In genomic region chr7:23633417-23633816, GRCh38 we compare ENCODE assay signal across 22 cellular contexts. TPM values are rescaled to one million over a fixed set of nuclear protein-coding genes. Genes with fewer than 3 reads are reported as not detected.
A peak's percentile ranks its signal among the peaks of the same experiment; 100 is the strongest.
DNase-seq lines count a peak whose midpoint lies in the region; ATAC-seq and TF ChIP-seq lines count a peak whose summit lies in the region.
"Had no signal": no experiment of that assay in that cellular context is flagged by ENCODE, and none has a peak within 500 bp of the region (broad histone marks: within the 10 kb centered on the region; RNA-seq: fewer than 3 reads in every experiment).

No MANE protein-coding gene starts in this region.

- no peak overlapping the region for H4K8ac ChIP-seq in H9 (replicated peaks; ENCODE audit: insufficient read length, low read depth, low read length)

- no peaks in the 10 kb centered on the region for H3K36me3 ChIP-seq in left ventricle myocardium inferior
- H3K36me3 ChIP-seq: BE2C had no signal

- no peak overlapping the region for H3K9ac ChIP-seq in H9 (ENCODE audit: extremely low read depth, insufficient read length, low read length)
- H3K9ac ChIP-seq: BLaER1 had no signal

- H4K91ac ChIP-seq in H9 (ENCODE audit: insufficient read length, low read depth, low read length), result no peak overlapping the region

- intact Hi-C loops in left ventricle myocardium inferior (cut with micrococcal nuclease), result no loop called here

- no peak overlapping the region for H4K5ac ChIP-seq in H9 (ENCODE audit: insufficient read length, low read depth, low read length)

- no peak overlapping the region for H3K23ac ChIP-seq in H9 (ENCODE audit: insufficient read length, low read depth, low read length)

- no peak overlapping the region for H2BK12ac ChIP-seq in H9 (ENCODE audit: insufficient read length, low read depth, low read length)

- no CpG with 5 or more reads among the region's 7 CpGs for WGBS in H9 (ENCODE audit: extremely low coverage, insufficient read length, low lambda C conversion rate)

- H3K27ac ChIP-seq in H9 (ENCODE audit: insufficient read length, low read depth, low read length) (no peak overlapping the region), left ventricle myocardium inferior (replicated peaks) (no peak overlapping the region)
- H3K27ac ChIP-seq: BLaER1 had no signal

- H3K36me3 Mint-ChIP-seq in H9 (ENCODE audit: insufficient read depth in 1 of 3, low read depth in 3 of 3), result peaks cover 4 to 7% (median 4%) of the 10 kb centered on the region in 3 experiments; a peak in 5 of 7 replicates
- peaks cover 5% of the 10 kb centered on the region for H3K36me3 Mint-ChIP-seq in T-helper 17 cell (ENCODE audit: low read depth)
- peaks cover 28% of the 10 kb centered on the region for H3K36me3 Mint-ChIP-seq in nephron progenitor cell (ENCODE audit: low read depth)

- H2BK5ac ChIP-seq in H9 (ENCODE audit: insufficient read length, low read length), result no peak overlapping the region

- H3K79me1 ChIP-seq in H9 (ENCODE audit: insufficient read depth, low read depth, low read length, poor library complexity, severe bottlenecking), result no peaks in the 10 kb centered on the region

- no peaks in the 10 kb centered on the region for H3K23me2 ChIP-seq in H9 (ENCODE audit: insufficient read length, low read depth, low read length, poor library complexity, severe bottlenecking)

- ATAC-seq in T-helper 17 cell, result no peak
- ATAC-seq in HG02884 (IDR thresholded peaks at IDR 0.05; ENCODE audit: unreplicated experiment), result no peak

- no peak for DNase-seq in H9
- DNase-seq in T-helper 17 cell, result no peak
- no peak for DNase-seq in nephron progenitor cell
- no peak for DNase-seq in activated CD4-positive, alpha-beta T cell treated with anti-CD3 and anti-CD28 coated beads, Interleukin-2, amount 50 U/mL, for 1 hour
- DNase-seq in left ventricle myocardium inferior, result no peak
- DNase-seq: 8988T; ACHN; BE2C; C1 segment of cervical spinal cord; CD4-positive, alpha-beta memory T cell; CD4-positive, CD25-positive, alpha-beta regulatory T cell; CD8-positive, alpha-beta memory T cell; COR-L47; DMS 273 treated with DMSO at 0.1 percent for 48 hours; DMS153; DMS53; DMS79; DND-41; GF-D8 had no signal

- H2BK15ac ChIP-seq in H9 (ENCODE audit: low read depth, low read length), result no peak overlapping the region

- no peak overlapping the region for H2BK20ac ChIP-seq in H9 (ENCODE audit: low read depth, low read length, poor library complexity, severe bottlenecking)

- no peaks in the 10 kb centered on the region for H3K27me3 ChIP-seq in H9 (ENCODE audit: insufficient read depth, low read length)
- no peaks in the 10 kb centered on the region for H3K27me3 ChIP-seq in left ventricle myocardium inferior (ENCODE audit: low read depth)
- H3K27me3 ChIP-seq: BE2C, BLaER1 had no signal

- no peaks in the 10 kb centered on the region for H3K27me3 Mint-ChIP-seq in H9 (ENCODE audit: low read depth)
- no peaks in the 10 kb centered on the region for H3K27me3 Mint-ChIP-seq in T-helper 17 cell
- no peaks in the 10 kb centered on the region for H3K27me3 Mint-ChIP-seq in nephron progenitor cell (ENCODE audit: low read depth, poor library complexity)
- H3K27me3 Mint-ChIP-seq: CD4-positive, alpha-beta memory T cell; CD8-positive, alpha-beta memory T cell had no signal

- H2BK120ac ChIP-seq in H9 (ENCODE audit: low read depth, low read length, poor library complexity, severe bottlenecking), result no peak overlapping the region

- no peak overlapping the region for H3T11ph ChIP-seq in H9 (ENCODE audit: low read length)

- H3K9me3 ChIP-seq in H9 (ENCODE audit: control insufficient read depth, low read depth, low read length), result no peaks in the 10 kb centered on the region
- H3K9me3 ChIP-seq in T-helper 17 cell (ENCODE audit: control insufficient read depth, low read length, poor library complexity, severe bottlenecking), result no peaks in the 10 kb centered on the region
- H3K9me3 ChIP-seq in left ventricle myocardium inferior (replicated peaks), result no peaks in the 10 kb centered on the region
- H3K9me3 ChIP-seq: BE2C, BLaER1 had no signal

- H3K9me3 Mint-ChIP-seq in H9, result peaks cover 5 to 11% of the 10 kb centered on the region in 2 experiments; a peak in 4 of 5 replicates
- peaks cover 15% of the 10 kb centered on the region for H3K9me3 Mint-ChIP-seq in nephron progenitor cell
- H3K9me3 Mint-ChIP-seq: CD4-positive, alpha-beta memory T cell; CD4-positive, CD25-positive, alpha-beta regulatory T cell; CD8-positive, alpha-beta memory T cell had no signal

- H2AK5ac ChIP-seq in H9 (ENCODE audit: insufficient read length, low read length), result no peak overlapping the region

- H3K4me3 Mint-ChIP-seq in H9 (no peak overlapping the region), T-helper 17 cell (no peak overlapping the region), nephron progenitor cell (no peak overlapping the region)
- H3K4me3 Mint-ChIP-seq: CD14-positive monocyte; CD4-positive, alpha-beta memory T cell; CD4-positive, CD25-positive, alpha-beta regulatory T cell; CD8-positive, alpha-beta memory T cell had no signal

- H3K4me3 ChIP-seq in left ventricle myocardium inferior, result no peak overlapping the region
- H3K4me3 ChIP-seq: BLaER1 had no signal

- peaks cover 3 to 7% of the 10 kb centered on the region in 2 experiments; a peak in 3 of 4 replicates for H3K4me1 Mint-ChIP-seq in H9
- H3K4me1 Mint-ChIP-seq in T-helper 17 cell, result peaks cover 7% of the 10 kb centered on the region
- H3K4me1 Mint-ChIP-seq in nephron progenitor cell, result peaks cover 3% of the 10 kb centered on the region
- H3K4me1 Mint-ChIP-seq: CD14-positive monocyte; CD8-positive, alpha-beta memory T cell had no signal

- H3K4ac ChIP-seq in H9 (ENCODE audit: low read depth, low read length), result no peak overlapping the region

- no peaks in the 10 kb centered on the region; the same call in 1 of the 2 replicates for H3K4me1 ChIP-seq in H9 (ENCODE audit: insufficient read depth, low read length)
- no peaks in the 10 kb centered on the region for H3K4me1 ChIP-seq in left ventricle myocardium inferior
- H3K4me1 ChIP-seq: BE2C, BLaER1 had no signal

- no peak overlapping the region for H3K18ac ChIP-seq in H9 (ENCODE audit: insufficient read length, low read depth, low read length)

- TF ChIP-seq CTCF in H9 (conservative IDR thresholded peaks at IDR 0.05) (no peak), nephron progenitor cell (IDR thresholded peaks at IDR 0.05) (no peak), left ventricle myocardium inferior (IDR thresholded peaks at IDR 0.05; ENCODE audit: borderline replicate concordance) (no peak)

- no peaks in the 10 kb centered on the region for H3K79me2 ChIP-seq in H9 (ENCODE audit: insufficient read depth, low read length)

- no peak overlapping the region for H3K56ac ChIP-seq in H9 (ENCODE audit: insufficient read length, low read depth, low read length)

- H2AFZ ChIP-seq in H9 (ENCODE audit: low read length), result no peak overlapping the region

- H4K20me1 ChIP-seq in H9 (ENCODE audit: control insufficient read depth, insufficient read depth, insufficient read length), result no peaks in the 10 kb centered on the region
- H4K20me1 ChIP-seq: BLaER1 had no signal

- no peak overlapping the region for H3K14ac ChIP-seq in H9 (ENCODE audit: insufficient read depth, low read length)

- H3K27ac Mint-ChIP-seq in H9 (peak overlapping the region in 2 of 3 experiments; percentile 40 to 61; a peak in 1 of 7 replicates), T-helper 17 cell (peak overlapping the region; percentile 16), nephron progenitor cell (peak overlapping the region; percentile 59)
- H3K27ac Mint-ChIP-seq: CD14-positive monocyte had no signal

- no peak overlapping the region for H3K4me2 ChIP-seq in H9 (ENCODE audit: insufficient read depth, insufficient read length, low read length)
- H3K4me2 ChIP-seq: BLaER1 had no signal

RNA-seq across cellular contexts. Expression of gene CCDC126, which starts 36.2 kb away (rescaled TPM):
- 2.1 and 4.0 TPM in 2 replicates for total RNA-seq in H9 (2021)
- 1 to 10 TPM; 6.5 to 7.5 TPM for total RNA-seq in T-helper 17 cell
- 8.9 TPM for total RNA-seq in left ventricle myocardium inferior

RNA-seq across cellular contexts. Expression of gene FAM221A, which starts 46.6 kb away (rescaled TPM):
- total RNA-seq in H9 (2021), result 13.4 and 15.0 TPM in 2 replicates
- 1 to 10 TPM; 4.8 to 6.2 TPM for total RNA-seq in T-helper 17 cell
- 2.9 TPM for total RNA-seq in left ventricle myocardium inferior
